In genomic region chr11:65862191-65862735, GRCh38 we compare ENCODE assay signal across 12 cellular contexts. TPM values are rescaled to one million over a fixed set of nuclear protein-coding genes. Genes with fewer than 3 reads are reported as not detected.
DNase-seq lines count a peak whose midpoint lies in the region; ATAC-seq and TF ChIP-seq lines count a peak whose summit lies in the region.
"Had no signal": no experiment of that assay in that cellular context is flagged by ENCODE, and none has a peak within 500 bp of the region (broad histone marks: within the 10 kb centered on the region; RNA-seq: fewer than 3 reads in every experiment).

No MANE protein-coding gene starts in this region.

- H3K27me3 ChIP-seq in CD8-positive, alpha-beta T cell (ENCODE audit: insufficient read depth, low read length): no peaks in the 10 kb centered on the region
- peaks cover 8% of the 10 kb centered on the region for H3K27me3 ChIP-seq in Loucy (ENCODE audit: insufficient read depth, low read length, poor library complexity, severe bottlenecking)
- H3K27me3 ChIP-seq in brain microvascular endothelial cell (replicated peaks): no peaks in the 10 kb centered on the region

- no peak overlapping the region for H3K27ac Mint-ChIP-seq in CD8-positive, alpha-beta T cell
- H3K27ac Mint-ChIP-seq in osteocyte (ENCODE audit: unreplicated experiment): peak overlapping the region; percentile 60

- H3F3A ChIP-seq in Loucy (ENCODE audit: low read depth): 0 out of 2 replicates have a peak, but pooled peaks cover 7% of the 10 kb centered on the region

- no peaks in the 10 kb centered on the region for H3K27me3 Mint-ChIP-seq in CD8-positive, alpha-beta T cell (ENCODE audit: low read depth)
- no peaks in the 10 kb centered on the region for H3K27me3 Mint-ChIP-seq in osteocyte (ENCODE audit: unreplicated experiment)

- peaks cover 54% of the 10 kb centered on the region for H3K79me2 ChIP-seq in Loucy (ENCODE audit: insufficient read depth, low read length)

- in situ Hi-C loops in brain microvascular endothelial cell (cut with HindIII; ENCODE audit: low pct_ligation_motif_present, low sequenced_read_pairs): no loop called here

- no peak for TF ChIP-seq CTCF in CD8-positive, alpha-beta T cell (IDR thresholded peaks at IDR 0.05)
- TF ChIP-seq CTCF in Loucy (conservative IDR thresholded peaks at IDR 0.05; ENCODE audit: low read length): no peak
- TF ChIP-seq CTCF in coronary artery (IDR thresholded peaks at IDR 0.05): no peak
- TF ChIP-seq CTCF in osteocyte (IDR thresholded peaks at IDR 0.05): no peak
- no peak for TF ChIP-seq CTCF in foreskin fibroblast (IDR thresholded peaks at IDR 0.05; ENCODE audit: low read depth, low read length)
- no peak for TF ChIP-seq CTCF in brain microvascular endothelial cell (IDR thresholded peaks at IDR 0.05; ENCODE audit: low read depth, low read length, missing control alignments)

- peak overlapping the region; percentile 19 for H3K4me3 Mint-ChIP-seq in CD8-positive, alpha-beta T cell
- peak overlapping the region; percentile 89 for H3K4me3 Mint-ChIP-seq in osteocyte (ENCODE audit: unreplicated experiment)

- H3K9me3 ChIP-seq in CD8-positive, alpha-beta T cell (ENCODE audit: low read length): no peaks in the 10 kb centered on the region
- H3K9me3 ChIP-seq in Loucy (ENCODE audit: insufficient read depth, low read depth, low read length): no peaks in the 10 kb centered on the region

- H3K36me3 Mint-ChIP-seq in CD8-positive, alpha-beta T cell: peaks cover 54% of the 10 kb centered on the region
- H3K36me3 Mint-ChIP-seq in osteocyte (ENCODE audit: unreplicated experiment): peaks cover 17% of the 10 kb centered on the region

- no peaks in the 10 kb centered on the region for H3K9me2 ChIP-seq in Loucy (replicated peaks; ENCODE audit: low read depth, low read length)

- H3K4me3 ChIP-seq in CD8-positive, alpha-beta T cell (ENCODE audit: low read depth, low read length): no peak overlapping the region
- peak overlapping the region; percentile 80 for H3K4me3 ChIP-seq in Loucy (ENCODE audit: low read length, poor library complexity, severe bottlenecking)
- H3K4me3 ChIP-seq in coronary artery: peak overlapping the region; percentile 98
- H3K4me3 ChIP-seq in foreskin fibroblast (ENCODE audit: low read depth in 1 of 2, low read length in 2 of 2): no peak overlapping the region
- H3K4me3 ChIP-seq in brain microvascular endothelial cell (ENCODE audit: low read depth, low read length): no peak overlapping the region

- H2AFZ ChIP-seq in Loucy (ENCODE audit: low read length): no peak overlapping the region

- H3K9ac ChIP-seq in Loucy (ENCODE audit: low read depth, low read length, poor library complexity, severe bottlenecking): peak overlapping the region; percentile 98

- H3K4me1 ChIP-seq in CD8-positive, alpha-beta T cell (ENCODE audit: insufficient read depth, low read length): peaks cover 18% of the 10 kb centered on the region
- H3K4me1 ChIP-seq in Loucy (ENCODE audit: insufficient read depth, low read length, poor library complexity, severe bottlenecking): peaks cover 26% of the 10 kb centered on the region

- ATAC-seq in CD8-positive, alpha-beta T cell: no peak
- ATAC-seq in GM18511 (IDR thresholded peaks at IDR 0.05; ENCODE audit: unreplicated experiment): no peak

- no peaks in the 10 kb centered on the region for H3K9me3 Mint-ChIP-seq in CD8-positive, alpha-beta T cell
- H3K9me3 Mint-ChIP-seq in osteocyte (ENCODE audit: unreplicated experiment): no peaks in the 10 kb centered on the region

- peaks cover 28% of the 10 kb centered on the region for H3K4me1 Mint-ChIP-seq in CD8-positive, alpha-beta T cell (ENCODE audit: low read depth)
- peaks cover 37% of the 10 kb centered on the region for H3K4me1 Mint-ChIP-seq in osteocyte (ENCODE audit: unreplicated experiment)

- H3K27ac ChIP-seq in CD8-positive, alpha-beta T cell (ENCODE audit: low read depth, low read length): no peak overlapping the region
- H3K27ac ChIP-seq in coronary artery: peak overlapping the region in 1 of 2 donors; percentile 100
- H3K27ac ChIP-seq in brain microvascular endothelial cell: no peak overlapping the region

- intact Hi-C loops in CD8-positive, alpha-beta T cell (cut with DNase I, micrococcal nuclease): no loop called here

- POLR2A ChIA-PET in CD8-positive, alpha-beta T cell (lab: Charles Lee): interaction anchor here (4.9 to 7.1 kb wide), 2 partner anchors 12 to 25 kb away, joined by 39 to 178 read pairs; partner anchors contain the start of genes CCDC85B and FIBP

- peak overlapping the region; percentile 99 for H3K4me2 ChIP-seq in Loucy (ENCODE audit: low read depth, low read length, poor library complexity, severe bottlenecking)

- DNase-seq in CD8-positive, alpha-beta T cell: peak in 1 of 7 experiments; percentile 3
- DNase-seq in coronary artery (ENCODE audit: low spot score) (peak; percentile 74), osteocyte (ENCODE audit: extremely low spot score, unreplicated experiment) (no peak), foreskin fibroblast (no peak), brain microvascular endothelial cell (no peak)
- no peak for DNase-seq in activated CD4-positive, alpha-beta T cell treated with anti-CD3 and anti-CD28 coated beads, Interleukin-2, amount 50 U/mL, for 4 hours
- DNase-seq: activated gamma-delta T cell treated with Interleukin-2 at 50 U/mL for 16 hours; erythroblast; NCI-H2029; stimulated activated CD4-positive, alpha-beta T cell treated with anti-CD3 and anti-CD28 coated beads, Interleukin-4, amount 100 ng/mL, for 4 hours had no signal

- peaks cover 42% of the 10 kb centered on the region for H3K36me3 ChIP-seq in CD8-positive, alpha-beta T cell (ENCODE audit: insufficient read depth, low read length)
- peaks cover 25% of the 10 kb centered on the region; the same call in 1 of the 2 replicates for H3K36me3 ChIP-seq in Loucy (ENCODE audit: insufficient read depth, low read length)
- peaks cover 47% of the 10 kb centered on the region for H3K36me3 ChIP-seq in brain microvascular endothelial cell (replicated peaks)

- CTCF ChIA-PET in CD8-positive, alpha-beta T cell (lab: Charles Lee): interaction anchor here (1.8 to 11.1 kb wide), 2 partner anchors 9 to 23 kb away, joined by 7 to 287 read pairs; partner anchors contain the start of genes CCDC85B, CTSW and FIBP

- H4K20me1 ChIP-seq in Loucy (ENCODE audit: insufficient read depth, low read length, poor library complexity, severe bottlenecking): peaks cover 28% of the 10 kb centered on the region

RNA-seq across cellular contexts. Expression of gene MUS81, which starts 2.0 kb away (rescaled TPM):
- total RNA-seq in CD8-positive, alpha-beta T cell: 10 to 100 TPM; 29.6 to 31.6 TPM
- 63.7 and 68.5 TPM in 2 replicates for total RNA-seq in osteocyte

RNA-seq across cellular contexts. Expression of gene CFL1, which starts 4.3 kb away (rescaled TPM):
- total RNA-seq in CD8-positive, alpha-beta T cell: 100 to 1,000 TPM; 329 to 337 TPM
- total RNA-seq in osteocyte: 939 and 946 TPM in 2 replicates

RNA-seq across cellular contexts. Expression of gene EFEMP2, which starts 10.3 kb away (rescaled TPM):
- total RNA-seq in CD8-positive, alpha-beta T cell: 1 to 10 TPM; 3.8 to 5.1 TPM
- 130 and 131 TPM in 2 replicates for total RNA-seq in osteocyte

RNA-seq across cellular contexts. Expression of gene CTSW, which starts 17.4 kb away (rescaled TPM):
- total RNA-seq in CD8-positive, alpha-beta T cell: 100 to 1,000 TPM; 193 to 200 TPM
- not detected in 2 replicates for total RNA-seq in osteocyte

RNA-seq across cellular contexts. Expression of gene FIBP, which starts 26.0 kb away (rescaled TPM):
- total RNA-seq in CD8-positive, alpha-beta T cell: 10 to 100 TPM; 16.5 to 19.3 TPM
- total RNA-seq in osteocyte: 92.4 and 92.8 TPM in 2 replicates

Comparison
In these comparisons a context has a peak if more than half of its experiments do, and no peak if none do; other contexts are left out.
1. H3K4me3 ChIP-seq: peak in Loucy (single experiment) and coronary artery (single experiment); none in CD8-positive, alpha-beta T cell (single experiment), foreskin fibroblast (0 of 2) and brain microvascular endothelial cell (single experiment).
2. RNA of gene EFEMP2, which starts 10.3 kb away (total RNA-seq): 130 to 131 TPM in osteocyte; 3.8 to 5.1 TPM in CD8-positive, alpha-beta T cell; every median in the first group is over 10 times any median in the second.